ENCODE assay signal across 8 cellular contexts in genomic region chr11:64923944-64924909, GRCh38. TPM values are rescaled to one million over a fixed set of nuclear protein-coding genes. Genes with fewer than 3 reads are reported as not detected.
A peak's percentile ranks its signal among the peaks of the same experiment; 100 is the strongest.
DNase-seq lines count a peak whose midpoint lies in the region; ATAC-seq and TF ChIP-seq lines count a peak whose summit lies in the region.

Gene PPP2R5B, plus strand, starts transcription at chr11:64924689. Its CDS starts 1,046 bp downstream, at chr11:64925735.

- H3K9me3 ChIP-seq in CD8-positive, alpha-beta T cell (ENCODE audit: low read length), result no peaks in the 10 kb centered on the region
- H3K9me3 ChIP-seq in effector memory CD4-positive, alpha-beta T cell (ENCODE audit: control insufficient read depth, low read length), result no peaks in the 10 kb centered on the region
- no peaks in the 10 kb centered on the region for H3K9me3 ChIP-seq in lung (ENCODE audit: control insufficient read depth in 2 of 2, insufficient read depth in 1 of 2, low read length in 1 of 2)

- intact Hi-C loops in CD8-positive, alpha-beta T cell (cut with DNase I, micrococcal nuclease), result loop anchor here (1.0 to 10.0 kb wide), 18 partner anchors 8 to 935 kb away; partner anchors contain the start of genes CDCA5 (in 2 of the 2), CFL1 (in 2 of the 2), EHD1 (in 2 of the 2) and FAU (in 2 of the 2)

- DNase-seq in CD8-positive, alpha-beta T cell, result peak; percentile 78 to 93 (median 89)
- DNase-seq in HT1080 (ENCODE audit: low read depth) (peak; percentile 92), NOMO-1 (lab: John Stamatoyannopoulos, UW; ENCODE audit: unreplicated experiment in 2 of 2) (peak; percentile 92), lung (ENCODE audit: low spot score) (peak; percentile 93)
- peak; percentile 76 to 85 (median 85) for DNase-seq in effector memory CD4-positive, alpha-beta T cell
- peak; percentile 82 to 87 (median 83) for DNase-seq in stimulated activated CD4-positive, alpha-beta T cell treated with anti-CD3 and anti-CD28 coated beads, TNF-alpha, amount 100 ng/mL, for 24 hours (ENCODE audit: low read depth in 3 of 3)

- WGBS in lung, 2 donors, result 1% methylated on average over 46 to 47 of the region's 47 CpGs

- H3K4me3 Mint-ChIP-seq in CD8-positive, alpha-beta T cell, result peak within 1 kb of the TSS; percentile 95

- H3K27me3 ChIP-seq in CD8-positive, alpha-beta T cell (ENCODE audit: insufficient read depth, low read length), result no peaks in the 10 kb centered on the region
- no peaks in the 10 kb centered on the region for H3K27me3 ChIP-seq in effector memory CD4-positive, alpha-beta T cell (replicated peaks; ENCODE audit: control insufficient read depth, insufficient read depth, low read length, poor library complexity, severe bottlenecking)
- no peaks in the 10 kb centered on the region for H3K27me3 ChIP-seq in lung (ENCODE audit: control insufficient read depth, insufficient read depth)

- H3K36me3 ChIP-seq in CD8-positive, alpha-beta T cell (ENCODE audit: insufficient read depth, low read length), result no peaks in the 10 kb centered on the region
- peaks cover 4% of the 10 kb centered on the region for H3K36me3 ChIP-seq in effector memory CD4-positive, alpha-beta T cell (ENCODE audit: control insufficient read depth, insufficient read depth, low read length)
- H3K36me3 ChIP-seq in lung (ENCODE audit: control insufficient read depth in 2 of 2, insufficient read depth in 2 of 2, low read length in 2 of 2), result peaks cover 0 to 11% of the 10 kb centered on the region in 2 donors

- peaks cover 15% of the 10 kb centered on the region for H3K36me3 Mint-ChIP-seq in CD8-positive, alpha-beta T cell

- no peak for TF ChIP-seq CTCF in CD8-positive, alpha-beta T cell (IDR thresholded peaks at IDR 0.05)
- TF ChIP-seq CTCF in lung (IDR thresholded peaks at IDR 0.05; ENCODE audit: control extremely low read depth, extremely low read depth), result peak; percentile 60

- peak within 1 kb of the TSS; percentile 76 for H3K4me3 ChIP-seq in CD8-positive, alpha-beta T cell (ENCODE audit: low read depth, low read length)
- H3K4me3 ChIP-seq in effector memory CD4-positive, alpha-beta T cell (ENCODE audit: insufficient read depth, low read depth, low read length, poor library complexity, severe bottlenecking), result peak within 1 kb of the TSS; percentile 90
- peak within 1 kb of the TSS; percentile 88 for H3K4me3 ChIP-seq in lung

- peaks cover 15% of the 10 kb centered on the region for H3K4me1 Mint-ChIP-seq in CD8-positive, alpha-beta T cell (ENCODE audit: low read depth)

- H3K4me1 ChIP-seq in CD8-positive, alpha-beta T cell (ENCODE audit: insufficient read depth, low read length), result peaks cover 19% of the 10 kb centered on the region
- H3K4me1 ChIP-seq in effector memory CD4-positive, alpha-beta T cell (ENCODE audit: control insufficient read depth, insufficient read depth, low read length, poor library complexity, severe bottlenecking), result peaks cover 16% of the 10 kb centered on the region
- H3K4me1 ChIP-seq in lung (ENCODE audit: control insufficient read depth in 2 of 2, insufficient read depth in 2 of 2, low read length in 2 of 2), result peaks cover 0 to 17% of the 10 kb centered on the region in 2 donors

- no peaks in the 10 kb centered on the region for H3K27me3 Mint-ChIP-seq in CD8-positive, alpha-beta T cell (ENCODE audit: low read depth)

- peak; percentile 94 for ATAC-seq in CD8-positive, alpha-beta T cell
- ATAC-seq in GM21360 (IDR thresholded peaks at IDR 0.05; ENCODE audit: unreplicated experiment), result peak; percentile 64
- peak; percentile 97 for ATAC-seq in lung (ENCODE audit: insufficient read depth, low FRiP score)

- H3K9me3 Mint-ChIP-seq in CD8-positive, alpha-beta T cell, result no peaks in the 10 kb centered on the region

- peak within 1 kb of the TSS; percentile 96 for H3K27ac Mint-ChIP-seq in CD8-positive, alpha-beta T cell

- peak within 1 kb of the TSS; percentile 58 for H3K27ac ChIP-seq in CD8-positive, alpha-beta T cell (ENCODE audit: low read depth, low read length)
- peak within 1 kb of the TSS; percentile 85 for H3K27ac ChIP-seq in effector memory CD4-positive, alpha-beta T cell (ENCODE audit: insufficient read depth, low read length, poor library complexity, severe bottlenecking)
- peak within 1 kb of the TSS; percentile 93 to 97 for H3K27ac ChIP-seq in lung (ENCODE audit: low read depth in 1 of 2, low read length in 1 of 2)

- CTCF ChIA-PET in CD8-positive, alpha-beta T cell (lab: Charles Lee), result interaction anchor here (0.9 to 1.0 kb wide), 2 partner anchors 77 to 159 kb away, joined by 3 read pairs; partner anchors contain the start of gene CDCA5
- CTCF ChIA-PET in activated CD8-positive, alpha-beta memory T cell treated with anti-CD3 and anti-CD28 coated beads for 36 hours (lab: Charles Lee), result interaction anchor here (0.5 to 1.5 kb wide), 9 partner anchors 9 to 155 kb away, joined by 3 read pairs; partner anchors contain the start of gene CDC42BPG

- POLR2A ChIA-PET in CD8-positive, alpha-beta T cell (lab: Charles Lee), result interaction anchor here (0.7 to 1.9 kb wide), 7 partner anchors 14 to 198 kb away, joined by 4 to 8 read pairs (median 6); partner anchors contain the start of genes ARL2, FAU, MRPL49 and SF1
- POLR2A ChIA-PET in activated CD8-positive, alpha-beta memory T cell treated with anti-CD3 and anti-CD28 coated beads for 36 hours (lab: Charles Lee), result interaction anchor here (0.7 to 1.0 kb wide), 2 partner anchors 41 to 45 kb away, joined by 3 to 4 read pairs; partner anchors contain the start of gene EHD1

RNA-seq across cellular contexts. Expression of gene PPP2R5B, which starts in this region (rescaled TPM):
- total RNA-seq in CD8-positive, alpha-beta T cell, result 10 to 100 TPM; 14.8 to 18.0 TPM
- total RNA-seq in HT1080 (2014; rRNA removed; shearing (Covaris generic)), result 7.7 and 8.3 TPM in 2 replicates
- 7.8 and 8.4 TPM in 2 replicates for polyA plus RNA-seq in HT1080 (2015; cell fraction: cytosol; rRNA removed)
- polyA plus RNA-seq in HT1080 (2015; cell fraction: nucleus; rRNA removed), result 15.3 and 17.0 TPM in 2 replicates
- total RNA-seq in activated CD8-positive, alpha-beta memory T cell treated with anti-CD3 and anti-CD28 coated beads for 36 hours, result 10 to 100 TPM; 11.3 to 11.5 TPM
- total RNA-seq in lung, result 10 to 100 TPM in 1 of 2 donors, 1 to 10 TPM in 1; 9.8 to 27.8 TPM
- polyA plus RNA-seq in lung, result 10 to 100 TPM; 14.4 to 20.2 TPM

Comparison
In these comparisons a context has a peak if more than half of its experiments do, and no peak if none do; other contexts are left out.
1. Peak in every context shown above with its lines: DNase-seq, ATAC-seq, H3K4me3 ChIP-seq and H3K27ac ChIP-seq.